ENCODE assay signal across 9 cellular contexts in genomic region chr18:63439334-63439733, GRCh38. TPM values are rescaled to one million over a fixed set of nuclear protein-coding genes. Genes with fewer than 3 reads are reported as not detected.
A peak's percentile ranks its signal among the peaks of the same experiment; 100 is the strongest.
DNase-seq lines count a peak whose midpoint lies in the region; ATAC-seq and TF ChIP-seq lines count a peak whose summit lies in the region.
"Had no signal": no experiment of that assay in that cellular context is flagged by ENCODE, and none has a peak within 500 bp of the region (broad histone marks: within the 10 kb centered on the region; RNA-seq: fewer than 3 reads in every experiment).

No MANE protein-coding gene starts in this region.

- no peak overlapping the region for H3K9ac ChIP-seq in parathyroid adenoma

- H3K4me3 Mint-ChIP-seq in activated T-helper 2 cell treated with anti-CD3 and anti-CD28 coated beads, Interferon-gamma antibody, Interleukin-2, Interleukin-4, amounts not matched to agents 10 μg/mL and 5 μg/mL and 100 μg/mL, durations not matched to agents 14 hours and 24 hours and 36 hours (ENCODE audit: low read depth): no peak overlapping the region

- no peak for DNase-seq in AG09309 (ENCODE audit: low read depth)
- DNase-seq in LHCN-M2 (ENCODE audit: low read depth): peak; percentile 48
- peak; percentile 67 for DNase-seq in RPMI8226
- DNase-seq in activated naive CD4-positive, alpha-beta T cell treated with anti-CD3 and anti-CD28 coated beads, Interleukin-2, amount 50 U/mL, for 16 hours: peak; percentile 32
- DNase-seq in glomerular endothelial cell (ENCODE audit: extremely low read depth, low read depth, low spot score): peak; percentile 42
- DNase-seq in activated T-helper 2 cell treated with anti-CD3 and anti-CD28 coated beads, Interferon-gamma antibody, Interleukin-2, Interleukin-4, amounts not matched to agents 10 μg/mL and 5 μg/mL and 100 μg/mL, durations not matched to agents 14 hours and 24 hours and 36 hours (ENCODE audit: low spot score): no peak

- no peaks in the 10 kb centered on the region for H3K9me3 Mint-ChIP-seq in activated T-helper 2 cell treated with anti-CD3 and anti-CD28 coated beads, Interferon-gamma antibody, Interleukin-2, Interleukin-4, amounts not matched to agents 10 μg/mL and 5 μg/mL and 100 μg/mL, durations not matched to agents 14 hours and 24 hours and 36 hours

- H3K27me3 Mint-ChIP-seq in activated T-helper 2 cell treated with anti-CD3 and anti-CD28 coated beads, Interferon-gamma antibody, Interleukin-2, Interleukin-4, amounts not matched to agents 10 μg/mL and 5 μg/mL and 100 μg/mL, durations not matched to agents 14 hours and 24 hours and 36 hours (ENCODE audit: low read depth): peaks cover 23% of the 10 kb centered on the region

- TF ChIP-seq CTCF in AG09309 (IDR thresholded peaks at IDR 0.05; ENCODE audit: control insufficient read depth, insufficient read depth, low read depth, low read length, missing control alignments): peak; percentile 80
- TF ChIP-seq CTCF in parathyroid adenoma (IDR thresholded peaks at IDR 0.05): peak; percentile 85

- intact Hi-C loops in activated T-helper 2 cell treated with anti-CD3 and anti-CD28 coated beads, Interferon-gamma antibody, Interleukin-2, Interleukin-4, amounts not matched to agents 10 μg/mL and 5 μg/mL and 100 μg/mL, durations not matched to agents 14 hours and 24 hours and 36 hours (cut with micrococcal nuclease): loop anchor here (1.0 to 10.0 kb wide), 4 partner anchors 99 to 423 kb away; no protein-coding TSS in a partner anchor

- no peaks in the 10 kb centered on the region for H3K36me3 Mint-ChIP-seq in activated T-helper 2 cell treated with anti-CD3 and anti-CD28 coated beads, Interferon-gamma antibody, Interleukin-2, Interleukin-4, amounts not matched to agents 10 μg/mL and 5 μg/mL and 100 μg/mL, durations not matched to agents 14 hours and 24 hours and 36 hours (ENCODE audit: low read depth)

- H3K9me3 ChIP-seq in parathyroid adenoma (ENCODE audit: control insufficient read depth, low read length): no peaks in the 10 kb centered on the region

- no peaks in the 10 kb centered on the region for H3K79me2 ChIP-seq in parathyroid adenoma

- peaks cover 4% of the 10 kb centered on the region for H3K4me1 Mint-ChIP-seq in activated T-helper 2 cell treated with anti-CD3 and anti-CD28 coated beads, Interferon-gamma antibody, Interleukin-2, Interleukin-4, amounts not matched to agents 10 μg/mL and 5 μg/mL and 100 μg/mL, durations not matched to agents 14 hours and 24 hours and 36 hours (ENCODE audit: low read depth)

- H3K27ac ChIP-seq in parathyroid adenoma: no peak overlapping the region

- H3K4me3 ChIP-seq in AG09309 (ENCODE audit: control insufficient read depth, low read depth, low read length) (no peak overlapping the region), parathyroid adenoma (ENCODE audit: low read depth, low read length) (no peak overlapping the region)
- H3K4me3 ChIP-seq: skin epidermis had no signal

- peak; percentile 67 for ATAC-seq in GM18517 (IDR thresholded peaks at IDR 0.05; ENCODE audit: unreplicated experiment)

- H3K4me1 ChIP-seq in parathyroid adenoma: no peaks in the 10 kb centered on the region

- H3K36me3 ChIP-seq in parathyroid adenoma (ENCODE audit: control insufficient read depth, insufficient read depth, low read length): no peaks in the 10 kb centered on the region

- H3K27me3 ChIP-seq in parathyroid adenoma (ENCODE audit: control insufficient read depth, insufficient read depth, low read length): no peaks in the 10 kb centered on the region

- H3K27ac Mint-ChIP-seq in activated T-helper 2 cell treated with anti-CD3 and anti-CD28 coated beads, Interferon-gamma antibody, Interleukin-2, Interleukin-4, amounts not matched to agents 10 μg/mL and 5 μg/mL and 100 μg/mL, durations not matched to agents 14 hours and 24 hours and 36 hours: no peak overlapping the region

- no peak overlapping the region for H3K4me2 ChIP-seq in parathyroid adenoma (ENCODE audit: low read length)

- H2AFZ ChIP-seq in parathyroid adenoma: peak overlapping the region; percentile 66

RNA-seq across cellular contexts. Expression of gene VPS4B, which starts 17.1 kb away (rescaled TPM):
- total RNA-seq in LHCN-M2 (2014; rRNA removed): 40.3 and 45.5 TPM in 2 replicates
- polyA plus RNA-seq in LHCN-M2 (2012): 16.1 TPM
- total RNA-seq in glomerular endothelial cell: 36.9 and 39.1 TPM in 2 replicates
- total RNA-seq in activated T-helper 2 cell treated with anti-CD3 and anti-CD28 coated beads, Interferon-gamma antibody, Interleukin-2, Interleukin-4, amounts not matched to agents 10 μg/mL and 5 μg/mL and 100 μg/mL, durations not matched to agents 14 hours and 24 hours and 36 hours: 53.8 and 56.1 TPM in 2 replicates

RNA-seq across cellular contexts. Expression of gene SERPINB5, which starts 37.4 kb away (rescaled TPM):
- total RNA-seq in LHCN-M2 (2014; rRNA removed): not detected in 2 replicates
- not detected for polyA plus RNA-seq in LHCN-M2 (2012)
- total RNA-seq in glomerular endothelial cell: not detected in 2 replicates
- total RNA-seq in activated T-helper 2 cell treated with anti-CD3 and anti-CD28 coated beads, Interferon-gamma antibody, Interleukin-2, Interleukin-4, amounts not matched to agents 10 μg/mL and 5 μg/mL and 100 μg/mL, durations not matched to agents 14 hours and 24 hours and 36 hours: not detected in 2 replicates

Comparison
In these comparisons a context has a peak if more than half of its experiments do, and no peak if none do; other contexts are left out.
1. DNase-seq: peak in LHCN-M2 (single experiment), RPMI8226 (single experiment), activated naive CD4-positive, alpha-beta T cell treated with anti-CD3 and anti-CD28 coated beads, Interleukin-2, amount 50 U/mL, for 16 hours (single experiment) and glomerular endothelial cell (single experiment); none in AG09309 (single experiment) and activated T-helper 2 cell treated with anti-CD3 and anti-CD28 coated beads, Interferon-gamma antibody, Interleukin-2, Interleukin-4, amounts not matched to agents 10 μg/mL and 5 μg/mL and 100 μg/mL, durations not matched to agents 14 hours and 24 hours and 36 hours (single experiment).